1 cellular context compared by ENCODE assay signal in genomic region chr7:150756858-150757257, GRCh38.
TF ChIP-seq lines count a peak whose summit lies in the region.

No MANE protein-coding gene starts in this region.

TF ChIP-seq in K562, 482 proteins besides CTCF, POLR2A, EP300 and RAD21:
- TF ChIP-seq SMC3 (conservative IDR thresholded peaks at IDR 0.05; ENCODE audit: insufficient read depth, low read depth, low read length) (0 out of 2 replicates have a peak, but pooled peaks have one; percentile 37), ZNF740 (CRISPR knock-in tag; IDR thresholded peaks at IDR 0.05) (no peak), ZNF740 (tag; IDR thresholded peaks at IDR 0.05) (no peak), GTF2E2 (tag; IDR thresholded peaks at IDR 0.05) (no peak), ZBTB26 (CRISPR knock-in tag; IDR thresholded peaks at IDR 0.05) (no peak), TCF7 (IDR thresholded peaks at IDR 0.05; ENCODE audit: borderline replicate concordance) (no peak), ZBTB33 (CRISPR knock-in tag; IDR thresholded peaks at IDR 0.05) (no peak), ZNF224 (CRISPR knock-in tag; IDR thresholded peaks at IDR 0.05) (no peak), KLF16 (IDR thresholded peaks at IDR 0.05) (no peak), DEAF1 (CRISPR knock-in tag; IDR thresholded peaks at IDR 0.05) (peak; percentile 76)
